ENCODE assay signal across 23 cellular contexts in the genomic region with DNA sequence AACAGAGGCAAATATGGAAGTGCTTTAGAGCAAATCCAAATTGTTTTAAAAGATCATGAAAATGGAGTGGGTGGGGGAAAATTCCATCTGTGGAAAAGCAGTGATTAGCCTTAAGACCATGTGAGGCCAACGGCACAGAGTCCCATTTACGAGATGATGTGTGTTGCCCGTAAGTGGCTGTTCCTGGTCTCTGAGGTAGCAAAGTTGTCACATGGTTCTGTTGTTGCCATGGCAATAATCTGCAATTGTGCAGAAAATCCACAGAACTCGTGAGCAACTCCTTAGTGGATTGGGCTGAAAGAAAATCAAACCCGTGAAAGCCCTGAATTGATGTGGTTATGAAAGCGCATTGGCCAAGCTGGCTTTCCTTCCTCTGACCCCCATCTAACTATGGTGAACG.
DNase-seq lines count a peak whose midpoint lies in the region; ATAC-seq, FAIRE-seq and TF ChIP-seq lines count a peak whose summit lies in the region.
"Had no signal": no experiment of that assay in that cellular context is flagged by ENCODE, and none has a peak within 500 bp of the region (broad histone marks: within the 10 kb centered on the region; RNA-seq: fewer than 3 reads in every experiment).

No MANE protein-coding gene starts in this region.

- TF ChIP-seq CTCF in pancreas (IDR thresholded peaks at IDR 0.05): no peak
- TF ChIP-seq CTCF in uterus (IDR thresholded peaks at IDR 0.05): no peak

- no peak overlapping the region for H3K4me3 ChIP-seq in pancreas
- H3K4me3 ChIP-seq in uterus: no peak overlapping the region
- H3K4me3 ChIP-seq: mucosa of descending colon had no signal

- WGBS in pancreas, 2 donors: 84 to 85% methylated on average over 7 of the region's 7 CpGs

- no peaks in the 10 kb centered on the region for H3K27me3 ChIP-seq in pancreas
- H3K27me3 ChIP-seq in uterus: no peaks in the 10 kb centered on the region

- no peaks in the 10 kb centered on the region for H3K9me3 ChIP-seq in pancreas
- H3K9me3 ChIP-seq in uterus: no peaks in the 10 kb centered on the region
- H3K9me3 ChIP-seq: mucosa of descending colon had no signal

- TF ChIP-seq POLR2A in uterus (IDR thresholded peaks at IDR 0.05): no peak

- peak; percentile 34 for DNase-seq in DMS 273 (lab: John Stamatoyannopoulos, UW; ENCODE audit: unreplicated experiment)
- no peak for DNase-seq in DMS 273 treated with DMSO at 0.1 percent for 48 hours (lab: John Stamatoyannopoulos, UW)
- DNase-seq in left ventricle myocardium superior: no peak
- DNase-seq in pancreas: no peak
- peak in 1 of 2 donors; percentile 28 for DNase-seq in uterus
- DNase-seq in HK-2 (ENCODE audit: unreplicated experiment): no peak
- no peak for DNase-seq in NK-92 treated with Interleukin-12 subunit alpha and Interleukin-12 subunit beta, amount 100 ng/mL, for 24 hours (lab: John Stamatoyannopoulos, UW)
- DNase-seq: activated CD4-positive, alpha-beta T cell treated with anti-CD3 and anti-CD28 coated beads, Interleukin-2, amount 50 U/mL, for 4 hours; activated naive CD4-positive, alpha-beta T cell treated with Interleukin-2 at 50 U/mL for 16 hours; DMS153; H7; immature natural killer cell; Karpas-422; NCI-H1417; NCI-H2171 treated with DMSO at 0.1 percent for 48 hours; NCI-H82; occipital lobe; small intestine had no signal

- no peak for FAIRE-seq in pancreas (lab: Jason Lieb, UNC)
- FAIRE-seq: small intestine had no signal

- H3K4me1 ChIP-seq in pancreas: peaks cover 0 to 12% (median 5%) of the 10 kb centered on the region in 3 donors
- peaks cover 0 to 15% of the 10 kb centered on the region in 2 donors for H3K4me1 ChIP-seq in uterus

- H3K36me3 ChIP-seq in pancreas (no peaks in the 10 kb centered on the region), uterus (no peaks in the 10 kb centered on the region)

- peak; percentile 76 for ATAC-seq in left ventricle myocardium superior
- ATAC-seq in pancreas: peak in 3 of 4 donors; percentile 18 to 48 (median 31)
- ATAC-seq in HG03457 (IDR thresholded peaks at IDR 0.05; ENCODE audit: unreplicated experiment): no peak

- no peak overlapping the region for H3K27ac ChIP-seq in pancreas
- peak overlapping the region; percentile 40 to 64 for H3K27ac ChIP-seq in uterus
- H3K27ac ChIP-seq: 22Rv1, C4-2B, epithelial cell of prostate had no signal

- intact Hi-C loops in left ventricle myocardium superior (cut with micrococcal nuclease): no loop called here
- intact Hi-C loops in pancreas (cut with DNase I): no loop called here
- intact Hi-C loops in uterus (cut with DNase I; ENCODE audit: low total_unique reads): no loop called here

Comparison
In these comparisons a context has a peak if more than half of its experiments do, and no peak if none do; other contexts are left out.
1. H3K27ac ChIP-seq: peak in uterus (2 of 2); none in pancreas (0 of 4).